In the genomic region with DNA sequence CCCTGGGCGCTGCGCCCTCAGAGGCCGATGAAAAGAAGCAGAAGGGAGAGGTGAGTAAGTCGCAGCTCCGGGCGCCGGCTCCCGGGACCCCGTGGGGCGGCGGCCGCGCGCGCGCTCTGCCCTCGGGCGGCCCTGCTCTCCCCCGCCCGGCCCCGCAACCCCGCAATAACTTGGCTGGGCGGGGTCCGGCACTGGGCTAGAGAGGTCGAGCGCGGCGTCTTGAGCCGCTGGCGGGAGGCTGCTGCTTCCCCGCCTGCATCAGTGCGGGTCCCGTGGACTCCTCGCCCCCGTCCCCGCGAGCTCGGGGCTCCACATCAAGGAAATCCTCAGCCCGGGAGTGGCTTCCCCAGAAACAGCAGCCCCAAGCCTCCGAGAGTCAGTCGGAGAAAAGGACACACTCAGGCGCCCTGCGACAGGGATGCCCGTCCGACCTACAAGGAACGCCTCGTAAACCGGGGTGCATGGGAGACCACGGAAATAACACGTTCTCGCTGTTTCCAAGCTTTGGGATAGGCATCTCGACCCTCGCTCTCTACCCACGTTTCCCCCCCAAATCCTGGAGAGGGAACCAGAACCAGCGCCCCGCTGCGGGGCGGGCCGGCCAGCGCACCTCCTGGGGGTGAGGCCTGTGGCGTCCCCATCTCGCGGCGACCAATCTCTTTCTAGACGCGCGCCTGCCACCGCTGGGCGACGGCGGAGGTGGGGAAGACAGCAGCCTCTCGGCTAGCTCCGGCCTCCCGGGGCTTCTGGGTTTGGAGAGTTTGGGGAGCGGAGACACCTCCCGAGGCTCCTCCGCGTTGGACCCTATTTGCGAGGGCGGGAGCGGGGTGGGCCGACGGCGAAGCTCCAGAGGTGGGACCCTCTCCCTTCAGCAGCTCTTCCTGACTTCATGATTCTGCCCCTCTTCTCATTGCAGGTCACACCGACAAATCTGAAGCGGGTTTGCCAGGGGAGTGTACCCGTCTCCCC, we compare ENCODE assay signal across 8 cellular contexts. TPM values are rescaled to one million over a fixed set of nuclear protein-coding genes. Genes with fewer than 3 reads are reported as not detected.
A peak's percentile ranks its signal among the peaks of the same experiment; 100 is the strongest.
DNase-seq lines count a peak whose midpoint lies in the region; ATAC-seq and TF ChIP-seq lines count a peak whose summit lies in the region.

No MANE protein-coding gene starts in this region.

- peaks cover 15% of the 10 kb centered on the region for H3K4me1 Mint-ChIP-seq in HFFc6 (ENCODE audit: low read depth)
- H3K4me1 Mint-ChIP-seq in WTC11, result peaks cover 11% of the 10 kb centered on the region

- CTCF ChIA-PET in WTC11 (lab: Charles Lee), result interaction anchor here (0.7 to 11.4 kb wide), 15 partner anchors 12 to 387 kb away, joined by 3 to 112 read pairs (median 5); a partner anchor contains a TSS

- H3K4me3 Mint-ChIP-seq in HFFc6 (peak overlapping the region; percentile 96), WTC11 (peak overlapping the region; percentile 91)

- H3K27ac Mint-ChIP-seq in HFFc6 (peak overlapping the region; percentile 89), WTC11 (peak overlapping the region; percentile 95)

- POLR2A ChIA-PET in WTC11 (lab: Charles Lee), result interaction anchor here (1.3 to 1.6 kb wide), 2 partner anchors 24 to 30 kb away, joined by 5 to 10 read pairs; no protein-coding TSS in a partner anchor

- ATAC-seq in WTC11, result peak; percentile 11

- TF ChIP-seq CTCF in GM12872 (IDR thresholded peaks at IDR 0.05; ENCODE audit: insufficient read depth, low read depth, low read length) (peak; percentile 75), HFFc6 (IDR thresholded peaks at IDR 0.05) (peak; percentile 70), WTC11 (IDR thresholded peaks at IDR 0.05) (no peak)

- H3K9me3 Mint-ChIP-seq in HFFc6 (no peaks in the 10 kb centered on the region), WTC11 (no peaks in the 10 kb centered on the region)

- H3K36me3 Mint-ChIP-seq in HFFc6 (ENCODE audit: low read depth) (peaks cover 5% of the 10 kb centered on the region; the same call in 1 of the 2 replicates), WTC11 (no peaks in the 10 kb centered on the region)

- H3K27me3 Mint-ChIP-seq in HFFc6 (ENCODE audit: insufficient read depth) (no peaks in the 10 kb centered on the region; the same call in 1 of the 2 replicates), WTC11 (ENCODE audit: low read depth) (peaks cover 49% of the 10 kb centered on the region)

- DNase-seq in HFFc6 (peak; percentile 60), NCI-H1105 treated with DMSO at 0.1 percent for 48 hours (lab: John Stamatoyannopoulos, UW) (peak; percentile 48), WTC11 (ENCODE audit: low spot score) (peak; percentile 74), cerebellar cortex (ENCODE audit: low spot score) (peak; percentile 37), left kidney (ENCODE audit: low read depth, low spot score) (peak; percentile 85), NCI-H2107 (lab: John Stamatoyannopoulos, UW) (no peak)
- peak; percentile 70 for DNase-seq in stimulated activated CD4-positive, alpha-beta T cell treated with anti-CD3 and anti-CD28 coated beads, Interleukin-4, amount 100 ng/mL, for 4 hours

TF ChIP-seq in WTC11, 78 proteins besides CTCF, POLR2A, EP300 and RAD21 (continues in another document):
- TF ChIP-seq, protein P1, sequence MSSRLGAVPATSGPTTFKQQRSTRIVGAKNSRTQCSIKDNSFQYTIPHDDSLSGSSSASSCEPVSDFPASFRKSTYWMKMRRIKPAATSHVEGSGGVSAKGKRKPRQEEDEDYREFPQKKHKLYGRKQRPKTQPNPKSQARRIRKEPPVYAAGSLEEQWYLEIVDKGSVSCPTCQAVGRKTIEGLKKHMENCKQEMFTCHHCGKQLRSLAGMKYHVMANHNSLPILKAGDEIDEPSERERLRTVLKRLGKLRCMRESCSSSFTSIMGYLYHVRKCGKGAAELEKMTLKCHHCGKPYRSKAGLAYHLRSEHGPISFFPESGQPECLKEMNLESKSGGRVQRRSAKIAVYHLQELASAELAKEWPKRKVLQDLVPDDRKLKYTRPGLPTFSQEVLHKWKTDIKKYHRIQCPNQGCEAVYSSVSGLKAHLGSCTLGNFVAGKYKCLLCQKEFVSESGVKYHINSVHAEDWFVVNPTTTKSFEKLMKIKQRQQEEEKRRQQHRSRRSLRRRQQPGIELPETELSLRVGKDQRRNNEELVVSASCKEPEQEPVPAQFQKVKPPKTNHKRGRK (CRISPR knock-in tag; IDR thresholded peaks at IDR 0.05; ENCODE audit: borderline replicate concordance), result no peak
- TF ChIP-seq, protein P2, sequence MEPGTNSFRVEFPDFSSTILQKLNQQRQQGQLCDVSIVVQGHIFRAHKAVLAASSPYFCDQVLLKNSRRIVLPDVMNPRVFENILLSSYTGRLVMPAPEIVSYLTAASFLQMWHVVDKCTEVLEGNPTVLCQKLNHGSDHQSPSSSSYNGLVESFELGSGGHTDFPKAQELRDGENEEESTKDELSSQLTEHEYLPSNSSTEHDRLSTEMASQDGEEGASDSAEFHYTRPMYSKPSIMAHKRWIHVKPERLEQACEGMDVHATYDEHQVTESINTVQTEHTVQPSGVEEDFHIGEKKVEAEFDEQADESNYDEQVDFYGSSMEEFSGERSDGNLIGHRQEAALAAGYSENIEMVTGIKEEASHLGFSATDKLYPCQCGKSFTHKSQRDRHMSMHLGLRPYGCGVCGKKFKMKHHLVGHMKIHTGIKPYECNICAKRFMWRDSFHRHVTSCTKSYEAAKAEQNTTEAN (CRISPR knock-in tag; IDR thresholded peaks at IDR 0.05), result no peak
- TF ChIP-seq ZNF423 (CRISPR knock-in tag; IDR thresholded peaks at IDR 0.05) (peak; percentile 49), ZNF232 (CRISPR knock-in tag; IDR thresholded peaks at IDR 0.05) (no peak), KAT7 (CRISPR knock-in tag; IDR thresholded peaks at IDR 0.05; ENCODE audit: borderline replicate concordance) (peak; percentile 45; the same call in 1 of the 2 replicates), NR3C1 (CRISPR knock-in tag; conservative IDR thresholded peaks at IDR 0.05; ENCODE audit: low read depth) (no peak), RORB (CRISPR knock-in tag; IDR thresholded peaks at IDR 0.05) (no peak), PRRX2 (CRISPR knock-in tag; IDR thresholded peaks at IDR 0.05) (no peak), GRHL2 (CRISPR knock-in tag; IDR thresholded peaks at IDR 0.05; ENCODE audit: insufficient replicate concordance, severe bottlenecking) (no peak)
- TF ChIP-seq, protein P3, sequence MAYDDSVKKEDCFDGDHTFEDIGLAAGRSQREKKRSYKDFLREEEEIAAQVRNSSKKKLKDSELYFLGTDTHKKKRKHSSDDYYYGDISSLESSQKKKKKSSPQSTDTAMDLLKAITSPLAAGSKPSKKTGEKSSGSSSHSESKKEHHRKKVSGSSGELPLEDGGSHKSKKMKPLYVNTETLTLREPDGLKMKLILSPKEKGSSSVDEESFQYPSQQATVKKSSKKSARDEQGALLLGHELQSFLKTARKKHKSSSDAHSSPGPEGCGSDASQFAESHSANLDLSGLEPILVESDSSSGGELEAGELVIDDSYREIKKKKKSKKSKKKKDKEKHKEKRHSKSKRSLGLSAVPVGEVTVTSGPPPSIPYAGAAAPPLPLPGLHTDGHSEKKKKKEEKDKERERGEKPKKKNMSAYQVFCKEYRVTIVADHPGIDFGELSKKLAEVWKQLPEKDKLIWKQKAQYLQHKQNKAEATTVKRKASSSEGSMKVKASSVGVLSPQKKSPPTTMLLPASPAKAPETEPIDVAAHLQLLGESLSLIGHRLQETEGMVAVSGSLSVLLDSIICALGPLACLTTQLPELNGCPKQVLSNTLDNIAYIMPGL (CRISPR knock-in tag; IDR thresholded peaks at IDR 0.05), result 0 out of 2 replicates have a peak, but pooled peaks have one; percentile 16
- TF ChIP-seq, protein P4, sequence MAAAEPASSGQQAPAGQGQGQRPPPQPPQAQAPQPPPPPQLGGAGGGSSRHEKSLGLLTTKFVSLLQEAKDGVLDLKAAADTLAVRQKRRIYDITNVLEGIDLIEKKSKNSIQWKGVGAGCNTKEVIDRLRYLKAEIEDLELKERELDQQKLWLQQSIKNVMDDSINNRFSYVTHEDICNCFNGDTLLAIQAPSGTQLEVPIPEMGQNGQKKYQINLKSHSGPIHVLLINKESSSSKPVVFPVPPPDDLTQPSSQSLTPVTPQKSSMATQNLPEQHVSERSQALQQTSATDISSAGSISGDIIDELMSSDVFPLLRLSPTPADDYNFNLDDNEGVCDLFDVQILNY (CRISPR knock-in tag; IDR thresholded peaks at IDR 0.05), result no peak
- TF ChIP-seq, protein P5, sequence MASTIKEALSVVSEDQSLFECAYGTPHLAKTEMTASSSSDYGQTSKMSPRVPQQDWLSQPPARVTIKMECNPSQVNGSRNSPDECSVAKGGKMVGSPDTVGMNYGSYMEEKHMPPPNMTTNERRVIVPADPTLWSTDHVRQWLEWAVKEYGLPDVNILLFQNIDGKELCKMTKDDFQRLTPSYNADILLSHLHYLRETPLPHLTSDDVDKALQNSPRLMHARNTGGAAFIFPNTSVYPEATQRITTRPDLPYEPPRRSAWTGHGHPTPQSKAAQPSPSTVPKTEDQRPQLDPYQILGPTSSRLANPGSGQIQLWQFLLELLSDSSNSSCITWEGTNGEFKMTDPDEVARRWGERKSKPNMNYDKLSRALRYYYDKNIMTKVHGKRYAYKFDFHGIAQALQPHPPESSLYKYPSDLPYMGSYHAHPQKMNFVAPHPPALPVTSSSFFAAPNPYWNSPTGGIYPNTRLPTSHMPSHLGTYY (CRISPR knock-in tag; IDR thresholded peaks at IDR 0.05), result no peak

RNA-seq across cellular contexts. Expression of a gene that starts 0.8 kb away (rescaled TPM):
- total RNA-seq in HFFc6 (2021; fragmentation: NEBNext Ultra II Directional; extraction: Animal tissue kit (Norgen Biotek cat#: 25700)), result 1 to 10 TPM; 6.4 to 9.8 (median 7.0) TPM
- 2.6 to 3.3 TPM (median 2.8 TPM) in 3 replicates for total RNA-seq in WTC11 (2021)

RNA-seq across cellular contexts. Expression of a gene that starts 0.9 kb away (rescaled TPM):
- total RNA-seq in HFFc6 (2021; fragmentation: NEBNext Ultra II Directional; extraction: Animal tissue kit (Norgen Biotek cat#: 25700)), result 10 to 100 TPM; 31.3 to 36.6 (median 35.3) TPM
- 33.1 to 41.9 TPM (median 36.7 TPM) in 3 replicates for total RNA-seq in WTC11 (2021)

RNA-seq across cellular contexts. Expression of a gene that starts 21.8 kb away (rescaled TPM):
- total RNA-seq in HFFc6 (2021; fragmentation: NEBNext Ultra II Directional; extraction: Animal tissue kit (Norgen Biotek cat#: 25700)), result 10 to 100 TPM; 24.1 to 29.7 (median 28.7) TPM
- total RNA-seq in WTC11 (2021), result 43.9 to 66.9 TPM (median 45.0 TPM) in 3 replicates

RNA-seq across cellular contexts. Expression of a gene that starts 25.3 kb away (rescaled TPM):
- total RNA-seq in HFFc6 (2021; fragmentation: NEBNext Ultra II Directional; extraction: Animal tissue kit (Norgen Biotek cat#: 25700)), result 1 to 10 TPM; 1.9 to 4.3 (median 3.0) TPM
- total RNA-seq in WTC11 (2021), result 29.8 to 45.5 TPM (median 32.2 TPM) in 3 replicates

RNA-seq across cellular contexts. Expression of a gene that starts 55.1 kb away (rescaled TPM):
- total RNA-seq in HFFc6 (2021; fragmentation: NEBNext Ultra II Directional; extraction: Animal tissue kit (Norgen Biotek cat#: 25700)), result 1 to 10 TPM; 4.6 to 6.1 (median 5.4) TPM
- 6.4 to 8.9 TPM (median 7.5 TPM) in 3 replicates for total RNA-seq in WTC11 (2021)
